16 cellular contexts compared by ENCODE assay signal in the genomic region with DNA sequence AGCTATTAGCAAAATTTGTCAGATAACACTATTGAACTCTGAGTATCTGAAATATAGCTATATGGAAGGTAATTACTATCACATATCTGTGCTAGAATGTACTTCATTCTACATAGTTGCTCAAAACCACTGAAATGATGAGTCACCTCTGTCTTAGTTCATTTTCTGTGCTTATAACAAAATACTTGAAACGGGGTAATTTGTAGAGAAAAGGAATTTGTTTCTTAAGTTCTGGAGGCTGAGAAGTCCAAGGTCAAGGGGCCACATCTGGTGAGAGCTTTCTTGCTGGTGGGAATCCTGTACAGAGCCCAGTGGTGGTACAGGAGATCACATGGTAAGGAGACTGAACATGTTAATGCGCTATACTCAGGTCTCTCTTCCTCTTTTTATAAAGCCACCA. TPM values are rescaled to one million over a fixed set of nuclear protein-coding genes. Genes with fewer than 3 reads are reported as not detected.
A peak's percentile ranks its signal among the peaks of the same experiment; 100 is the strongest.
DNase-seq lines count a peak whose midpoint lies in the region; ATAC-seq and TF ChIP-seq lines count a peak whose summit lies in the region.
"Had no signal": no experiment of that assay in that cellular context is flagged by ENCODE, and none has a peak within 500 bp of the region (broad histone marks: within the 10 kb centered on the region; RNA-seq: fewer than 3 reads in every experiment).

No MANE protein-coding gene starts in this region.

- no peaks in the 10 kb centered on the region for H3K4me1 ChIP-seq in uterus
- H3K4me1 ChIP-seq: colonic mucosa, thyroid gland had no signal

- ATAC-seq in GM18873 (IDR thresholded peaks at IDR 0.05; ENCODE audit: low FRiP score, unreplicated experiment): no peak
- ATAC-seq: activated naive CD8-positive, alpha-beta T cell treated with anti-CD3 and anti-CD28 coated beads, Interleukin-2, amount 50 U/mL, for 24 hours; right cardiac atrium had no signal

- TF ChIP-seq POLR2A in uterus (IDR thresholded peaks at IDR 0.05): no peak

- no peaks in the 10 kb centered on the region for H3K36me3 ChIP-seq in uterus
- H3K36me3 ChIP-seq: colonic mucosa, thyroid gland had no signal

- no peak overlapping the region for H3K4me3 ChIP-seq in uterus
- H3K4me3 ChIP-seq: colonic mucosa, thyroid gland had no signal

- TF ChIP-seq CTCF in AG09319 (IDR thresholded peaks at IDR 0.05; ENCODE audit: low read depth, low read length) (no peak), uterus (IDR thresholded peaks at IDR 0.05) (no peak)

- intact Hi-C loops in uterus (cut with DNase I; ENCODE audit: low total_unique reads): no loop called here

- H3K9me3 ChIP-seq in uterus: no peaks in the 10 kb centered on the region
- H3K9me3 ChIP-seq: colonic mucosa, thyroid gland had no signal

- no peaks in the 10 kb centered on the region for H3K27me3 ChIP-seq in uterus
- H3K27me3 ChIP-seq: colonic mucosa, thyroid gland had no signal

- DNase-seq in AG09319 (ENCODE audit: extremely low read depth, low read depth) (peak; percentile 31), Kasumi-1 (lab: John Stamatoyannopoulos, UW) (peak; percentile 25 to 50), astrocyte of the hippocampus (ENCODE audit: low read depth, low spot score) (peak; percentile 55), glomerular visceral epithelial cell (ENCODE audit: extremely low spot score) (peak; percentile 24), uterus (no peak), ecto neural progenitor cell (ENCODE audit: low spot score) (no peak)
- no peak for DNase-seq in activated T-cell treated with anti-CD3 and anti-CD28 coated beads, Interleukin-2, amount 50 U/mL, for 48 hours
- DNase-seq: activated CD4-positive, alpha-beta memory T cell treated with anti-CD3 and anti-CD28 coated beads for 36 hours; activated naive CD8-positive, alpha-beta T cell treated with anti-CD3 and anti-CD28 coated beads, Interleukin-2, amount 50 U/mL, for 24 hours; colonic mucosa; DMS 273 treated with DMSO at 0.1 percent for 48 hours; NCI-H1436 treated with DMSO at 0.1 percent for 48 hours; nephron progenitor cell; right cardiac atrium; thyroid gland had no signal

- H3K27ac ChIP-seq in uterus: no peak overlapping the region
- H3K27ac ChIP-seq: colonic mucosa, thyroid gland had no signal

RNA-seq across cellular contexts. Expression of a gene that starts 41.9 kb away (rescaled TPM):
- 100 to 1,000 TPM in 1 of 4 donors, 10 to 100 TPM in 3; 33.8 to 102 (median 51.9) TPM for total RNA-seq in uterus

Comparison
In these comparisons a context has a peak if more than half of its experiments do, and no peak if none do; other contexts are left out.
1. DNase-seq: peak in AG09319 (single experiment), Kasumi-1 (2 of 2), astrocyte of the hippocampus (single experiment) and glomerular visceral epithelial cell (single experiment); none in uterus (0 of 2), ecto neural progenitor cell (single experiment) and activated T-cell treated with anti-CD3 and anti-CD28 coated beads, Interleukin-2, amount 50 U/mL, for 48 hours (0 of 2).